8 cellular contexts compared by ENCODE assay signal in the genomic region with DNA sequence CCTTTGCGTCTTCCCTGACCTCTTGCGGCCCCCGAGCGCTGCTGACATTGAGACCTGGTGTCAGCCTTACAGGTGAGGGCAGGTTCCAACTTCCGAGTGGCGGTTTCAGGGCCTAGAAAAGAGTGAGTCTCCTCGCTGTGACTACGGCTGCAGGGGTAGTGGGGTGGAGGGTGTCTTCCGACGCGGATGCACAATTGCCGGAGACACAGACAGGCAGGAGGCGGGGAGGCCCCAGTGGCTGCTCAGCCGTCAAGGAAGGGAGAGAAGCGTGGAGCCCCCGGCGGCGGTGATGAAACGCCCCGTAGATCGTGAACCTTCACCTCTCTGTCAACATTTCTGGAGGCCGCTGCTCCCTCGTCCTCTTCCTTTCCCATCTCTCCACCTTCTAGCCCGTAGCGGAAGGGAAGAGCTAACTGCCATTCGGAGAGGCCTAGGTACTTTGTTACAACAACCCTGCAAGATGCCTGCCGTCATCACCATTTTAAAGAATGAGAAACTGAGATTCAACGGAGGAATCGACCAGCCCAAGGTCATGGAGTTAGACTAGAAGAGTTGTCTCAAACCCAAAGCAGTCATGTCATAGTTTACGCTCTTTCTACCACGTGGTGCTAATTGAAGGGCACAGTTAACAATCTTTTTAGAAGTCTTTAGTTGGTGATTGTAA. TPM values are rescaled to one million over a fixed set of nuclear protein-coding genes. Genes with fewer than 3 reads are reported as not detected.
DNase-seq lines count a peak whose midpoint lies in the region; ATAC-seq and TF ChIP-seq lines count a peak whose summit lies in the region.

No MANE protein-coding gene starts in this region.

- ATAC-seq in GM19025 (IDR thresholded peaks at IDR 0.05; ENCODE audit: low read depth, unreplicated experiment) = peak; percentile 25
- ATAC-seq in HG03159 (IDR thresholded peaks at IDR 0.05; ENCODE audit: unreplicated experiment) = peak; percentile 37

- peak overlapping the region; percentile 93 for H3K4me2 ChIP-seq in hepatocyte

- peaks cover 54% of the 10 kb centered on the region for H3K79me2 ChIP-seq in hepatocyte

- H3K9me3 ChIP-seq in hepatocyte (ENCODE audit: low read depth) = no peaks in the 10 kb centered on the region
- H3K9me3 ChIP-seq in spleen = no peaks in the 10 kb centered on the region

- TF ChIP-seq CTCF in C4-2B (conservative IDR thresholded peaks at IDR 0.05) (no peak), hepatocyte (IDR thresholded peaks at IDR 0.05; ENCODE audit: poor library complexity) (no peak), spleen (IDR thresholded peaks at IDR 0.05 in 8 of 11, conservative IDR thresholded peaks at IDR 0.05 in 3 of 11) (peak in 1 of 11 experiments; percentile 4)

- H3K36me3 ChIP-seq in hepatocyte (replicated peaks; ENCODE audit: insufficient read depth, low read depth) (no peaks in the 10 kb centered on the region), spleen (peaks cover 0 to 32% (median 1%) of the 10 kb centered on the region in 6 donors)

- H3K4me1 ChIP-seq in hepatocyte (ENCODE audit: insufficient read depth) (peaks cover 14% of the 10 kb centered on the region), spleen (peaks cover 19 to 44% (median 29%) of the 10 kb centered on the region in 6 donors)

- WGBS in hepatocyte (ENCODE audit: low lambda C conversion rate, missing lambda C conversion rate) = 4% methylated on average over 26 of the region's 31 CpGs
- WGBS in spleen, 5 donors = 2 to 4% (median 3%) methylated on average over 23 to 31 of the region's 31 CpGs

- H3K4me3 ChIP-seq in hepatocyte (peak overlapping the region; percentile 74), spleen (peak overlapping the region; percentile 81 to 96 (median 90))

- no peak for TF ChIP-seq POLR2A in spleen (IDR thresholded peaks at IDR 0.05)

- H4K20me1 ChIP-seq in hepatocyte (ENCODE audit: insufficient read depth, poor library complexity, severe bottlenecking) = no peaks in the 10 kb centered on the region

- H2AFZ ChIP-seq in hepatocyte = peak overlapping the region; percentile 44

- no peaks in the 10 kb centered on the region for H3K9me2 ChIP-seq in hepatocyte (replicated peaks; ENCODE audit: insufficient read depth)

- H3K27ac ChIP-seq in C4-2B = peak overlapping the region; percentile 94
- H3K27ac ChIP-seq in hepatocyte = peak overlapping the region; percentile 99
- peak overlapping the region; percentile 93 to 99 (median 98) for H3K27ac ChIP-seq in spleen

- H3K27me3 ChIP-seq in hepatocyte (no peaks in the 10 kb centered on the region), spleen (replicated peaks in 1 of 7) (no peaks in the 10 kb centered on the region)

- DNase-seq in activated CD4-positive, alpha-beta T cell treated with anti-CD3 and anti-CD28 coated beads, Interleukin-2, amount 50 U/mL, for 1 hour = peak; percentile 52
- DNase-seq in hepatocyte (ENCODE audit: low spot score) = peak; percentile 67
- DNase-seq in spleen = no peak
- no peak for DNase-seq in retina
- no peak for DNase-seq in SK-N-DZ (ENCODE audit: low spot score)

- intact Hi-C loops in spleen (cut with DNase I; ENCODE audit: low total_unique reads) = no loop called here

RNA-seq across cellular contexts. Expression of gene DNAJA3, which starts 0.5 kb away (rescaled TPM):
- 55.3 and 59.2 TPM in 2 replicates for total RNA-seq in hepatocyte
- 51.2 and 58.8 TPM in 2 replicates for polyA plus RNA-seq in hepatocyte
- 10 to 100 TPM; 30.0 to 47.6 (median 35.5) TPM for total RNA-seq in spleen
- polyA plus RNA-seq in spleen = 10 to 100 TPM; 16.9 to 36.7 (median 20.7) TPM
- polyA plus RNA-seq in SK-N-DZ (2014; cell fraction: cytosol; rRNA removed) = 83.8 and 85.3 TPM in 2 replicates
- polyA plus RNA-seq in SK-N-DZ (2014; cell fraction: nucleus; rRNA removed) = 87.2 and 90.3 TPM in 2 replicates

RNA-seq across cellular contexts. Expression of gene CORO7, which starts 9.8 kb away (rescaled TPM):
- total RNA-seq in hepatocyte (13.9 and 18.2 TPM in 2 replicates), spleen (100 to 1,000 TPM in 6 of 7 donors, 10 to 100 TPM in 1; 89.9 to 177 (median 149) TPM)
- polyA plus RNA-seq in hepatocyte (33.3 and 34.4 TPM in 2 replicates), spleen (10 to 100 TPM; 29.7 to 70.6 (median 50.5) TPM)
- polyA plus RNA-seq in SK-N-DZ (2014; cell fraction: cytosol; rRNA removed) = 39.0 and 46.4 TPM in 2 replicates
- polyA plus RNA-seq in SK-N-DZ (2014; cell fraction: nucleus; rRNA removed) = 187 and 190 TPM in 2 replicates

RNA-seq across cellular contexts. Expression of gene NMRAL1, which starts 48.3 kb away (rescaled TPM):
- 42.7 and 47.6 TPM in 2 replicates for total RNA-seq in hepatocyte
- 47.5 and 49.5 TPM in 2 replicates for polyA plus RNA-seq in hepatocyte
- total RNA-seq in spleen = 10 to 100 TPM; 26.3 to 49.0 (median 40.6) TPM
- polyA plus RNA-seq in spleen = 10 to 100 TPM; 40.1 to 58.6 (median 44.9) TPM
- 14.1 and 28.5 TPM in 2 replicates for polyA plus RNA-seq in SK-N-DZ (2014; cell fraction: cytosol; rRNA removed)
- 17.0 and 17.7 TPM in 2 replicates for polyA plus RNA-seq in SK-N-DZ (2014; cell fraction: nucleus; rRNA removed)

RNA-seq across cellular contexts. Expression of gene HMOX2, which starts 50.0 kb away (rescaled TPM):
- 57.7 and 68.8 TPM in 2 replicates for total RNA-seq in hepatocyte
- 108 TPM in 2 replicates for polyA plus RNA-seq in hepatocyte
- 10 to 100 TPM; 34.6 to 73.8 (median 59.0) TPM for total RNA-seq in spleen
- 10 to 100 TPM; 26.6 to 48.0 (median 44.0) TPM for polyA plus RNA-seq in spleen
- 46.9 and 54.2 TPM in 2 replicates for polyA plus RNA-seq in SK-N-DZ (2014; cell fraction: cytosol; rRNA removed)
- polyA plus RNA-seq in SK-N-DZ (2014; cell fraction: nucleus; rRNA removed) = 27.5 and 32.0 TPM in 2 replicates

RNA-seq across cellular contexts. Expression of gene VASN, which starts 54.5 kb away (rescaled TPM):
- total RNA-seq in hepatocyte (10.0 and 12.1 TPM in 2 replicates), spleen (10 to 100 TPM in 5 of 7 donors, 1 to 10 TPM in 2; 7.4 to 24.9 (median 15.6) TPM)
- polyA plus RNA-seq in hepatocyte (55.9 and 64.2 TPM in 2 replicates), spleen (1 to 10 TPM; 2.0 to 6.3 (median 5.2) TPM)
- 7.4 and 7.9 TPM in 2 replicates for polyA plus RNA-seq in SK-N-DZ (2014; cell fraction: cytosol; rRNA removed)
- polyA plus RNA-seq in SK-N-DZ (2014; cell fraction: nucleus; rRNA removed) = 3.4 and 4.9 TPM in 2 replicates

Comparison
In these comparisons a context has a peak if more than half of its experiments do, and no peak if none do; other contexts are left out.
1. DNase-seq: peak in activated CD4-positive, alpha-beta T cell treated with anti-CD3 and anti-CD28 coated beads, Interleukin-2, amount 50 U/mL, for 1 hour (single experiment) and hepatocyte (single experiment); none in spleen (single experiment), retina (single experiment) and SK-N-DZ (single experiment).
2. Peak in every context shown above with its lines, with median percentiles within 50 percentile points of each other: H3K27ac ChIP-seq.